Comparison of ENCODE assay signal across 23 cellular contexts in genomic region chr10:125640609-125641008, GRCh38. TPM values are rescaled to one million over a fixed set of nuclear protein-coding genes. Genes with fewer than 3 reads are reported as not detected.
A peak's percentile ranks its signal among the peaks of the same experiment; 100 is the strongest.
DNase-seq lines count a peak whose midpoint lies in the region; ATAC-seq, FAIRE-seq and TF ChIP-seq lines count a peak whose summit lies in the region.
"Had no signal": no experiment of that assay in that cellular context is flagged by ENCODE, and none has a peak within 500 bp of the region (broad histone marks: within the 10 kb centered on the region; RNA-seq: fewer than 3 reads in every experiment).

No MANE protein-coding gene starts in this region.

- CTCF ChIA-PET in A673 (lab: Charles Lee) (no interaction called here), HCT116 (lab: Charles Lee) (interaction anchor here (0.7 to 1.5 kb wide), 3 partner anchors 58 to 306 kb away, joined by 3 read pairs; no protein-coding TSS in a partner anchor)

- intact Hi-C loops in A673 (cut with micrococcal nuclease; ENCODE audit: unreplicated experiment) = no loop called here
- intact Hi-C loops in HCT116 (cut with micrococcal nuclease) = no loop called here
- intact Hi-C loops in cardiac septum (cut with DNase I) = no loop called here

- 90% methylated on average over 2 of the region's 2 CpGs for WGBS in hepatocyte (ENCODE audit: low lambda C conversion rate, missing lambda C conversion rate)

- no peaks in the 10 kb centered on the region for H3K9me2 ChIP-seq in HCT116 (ENCODE audit: insufficient read depth)
- H3K9me2 ChIP-seq in hepatocyte (replicated peaks; ENCODE audit: insufficient read depth) = no peaks in the 10 kb centered on the region

- no peak for TF ChIP-seq POLR2A in HCT116 (IDR thresholded peaks at IDR 0.05; ENCODE audit: borderline replicate concordance, extremely low read depth, insufficient read depth, insufficient read length)

- no peaks in the 10 kb centered on the region for H3K36me3 ChIP-seq in A673 (ENCODE audit: insufficient read depth, low read length, poor library complexity, severe bottlenecking)
- no peaks in the 10 kb centered on the region for H3K36me3 ChIP-seq in HCT116 (ENCODE audit: control insufficient read depth in 1 of 2, insufficient read depth in 2 of 2, low read length in 2 of 2)
- H3K36me3 ChIP-seq in hepatocyte (replicated peaks; ENCODE audit: insufficient read depth, low read depth) = no peaks in the 10 kb centered on the region
- H3K36me3 ChIP-seq: BE2C; BLaER1 treated with 17β-estradiol and CSF1 and Interleukin-3, amounts not matched to agents 10 nM and 100 nM; HAP-1 had no signal

- H3K27ac ChIP-seq in A673 (ENCODE audit: low read depth, low read length, poor library complexity, severe bottlenecking) = no peak overlapping the region
- no peak overlapping the region for H3K27ac ChIP-seq in HCT116 (ENCODE audit: low read depth, low read length)
- H3K27ac ChIP-seq in hepatocyte = peak overlapping the region; percentile 13
- H3K27ac ChIP-seq: 22Rv1; BLaER1 treated with 17β-estradiol and CSF1 and Interleukin-3, amounts not matched to agents 10 nM and 100 nM had no signal

- no peak overlapping the region for H3K9ac ChIP-seq in HCT116 (ENCODE audit: low read length)
- H3K9ac ChIP-seq: BLaER1 treated with 17β-estradiol and CSF1 and Interleukin-3, amounts not matched to agents 10 nM and 100 nM had no signal

- no peaks in the 10 kb centered on the region for H3K4me1 ChIP-seq in A673 (ENCODE audit: insufficient read depth, low read length, poor library complexity, severe bottlenecking)
- peaks cover 0 to 3% of the 10 kb centered on the region in 2 experiments; a peak in 1 of 4 replicates for H3K4me1 ChIP-seq in HCT116 (ENCODE audit: control insufficient read depth in 1 of 2, insufficient read depth in 2 of 2, low read length in 2 of 2)
- peaks cover 3% of the 10 kb centered on the region for H3K4me1 ChIP-seq in hepatocyte (ENCODE audit: insufficient read depth)
- H3K4me1 ChIP-seq: BE2C, HAP-1 had no signal

- RAD21 ChIA-PET in HCT116 (lab: Charles Lee; ENCODE audit: low non-redundant PET in 1 of 2, low total read pairs in 2 of 2, uncharacterized antibody in 2 of 2, unreplicated experiment in 2 of 2) = no interaction called here

- ATAC-seq in HCT116 (peak; percentile 71; the same call in 1 of the 2 replicates), left lobe of liver (no peak)

- H3K4me3 ChIP-seq in A673 (ENCODE audit: low read depth, low read length, poor library complexity, severe bottlenecking) = no peak overlapping the region
- H3K4me3 ChIP-seq in HCT116 (replicated peaks in 1 of 2; ENCODE audit: low read depth in 1 of 2, low read length in 2 of 2) = no peak overlapping the region
- no peak overlapping the region for H3K4me3 ChIP-seq in hepatocyte
- H3K4me3 ChIP-seq: BLaER1 treated with 17β-estradiol and CSF1 and Interleukin-3, amounts not matched to agents 10 nM and 100 nM; HAP-1 had no signal

- no peak overlapping the region for H3K4me2 ChIP-seq in HCT116 (ENCODE audit: low read length)
- H3K4me2 ChIP-seq in hepatocyte = no peak overlapping the region
- H3K4me2 ChIP-seq: BLaER1 treated with 17β-estradiol and CSF1 and Interleukin-3, amounts not matched to agents 10 nM and 100 nM had no signal

- H3K79me2 ChIP-seq in HCT116 (ENCODE audit: insufficient read depth, low read length) (no peaks in the 10 kb centered on the region), hepatocyte (no peaks in the 10 kb centered on the region)

- DNase-seq in A673 (ENCODE audit: low spot score) (no peak), HCT116 (ENCODE audit: low read depth, low spot score) (no peak), hepatocyte (ENCODE audit: low spot score) (no peak), D721Med (ENCODE audit: insufficient read length, low spot score) (no peak), cardiac septum (ENCODE audit: low spot score) (no peak), left lobe of liver (ENCODE audit: low spot score) (no peak)
- DNase-seq: ACHN; AML-193; BE2C; CD4-positive, alpha-beta T cell; CD8-positive, alpha-beta memory T cell; DMS53; DMS79 treated with DMSO at 0.1 percent for 48 hours; GF-D8 had no signal

- no peaks in the 10 kb centered on the region for H3K9me3 ChIP-seq in A673 (ENCODE audit: low read depth, low read length, poor library complexity, severe bottlenecking)
- H3K9me3 ChIP-seq in HCT116 (ENCODE audit: control insufficient read depth in 1 of 2, insufficient read depth in 1 of 2, low read depth in 1 of 2, low read length in 2 of 2) = no peaks in the 10 kb centered on the region
- H3K9me3 ChIP-seq in hepatocyte (ENCODE audit: low read depth) = no peaks in the 10 kb centered on the region
- H3K9me3 ChIP-seq: BE2C, HAP-1 had no signal

- no peaks in the 10 kb centered on the region for H3K27me3 ChIP-seq in A673 (replicated peaks; ENCODE audit: insufficient read depth, low read depth, low read length, poor library complexity)
- H3K27me3 ChIP-seq in HCT116 (ENCODE audit: insufficient read depth, low read length) = no peaks in the 10 kb centered on the region
- H3K27me3 ChIP-seq in hepatocyte = no peaks in the 10 kb centered on the region
- H3K27me3 ChIP-seq: BE2C; BLaER1 treated with 17β-estradiol and CSF1 and Interleukin-3, amounts not matched to agents 10 nM and 100 nM had no signal

- no peak for FAIRE-seq in D721Med (lab: Jason Lieb, UNC)
- FAIRE-seq: A204.1, GM12892, H54 had no signal

- POLR2A ChIA-PET in A673 (lab: Charles Lee; ENCODE audit: low non-redundant PET) (no interaction called here), HCT116 (lab: Charles Lee) (no interaction called here)

- no TSS peak for BruUV-seq in A673 (replicated peaks; lab: Mats Ljungman, UMichigan)
- BruUV-seq in HCT116 (replicated peaks; lab: Mats Ljungman, UMichigan) = no TSS peak

- H2AFZ ChIP-seq in HCT116 (ENCODE audit: low read depth, low read length, poor library complexity, severe bottlenecking) (no peak overlapping the region), hepatocyte (no peak overlapping the region)

- TF ChIP-seq CTCF in A673 (conservative IDR thresholded peaks at IDR 0.05; ENCODE audit: low read depth, low read length) = peak; percentile 33; the same call in 1 of the 2 replicates
- peak; percentile 24 to 31 (median 30); a peak in 4 of 6 replicates for TF ChIP-seq CTCF in HCT116 (IDR thresholded peaks at IDR 0.05 in 2 of 3, conservative IDR thresholded peaks at IDR 0.05 in 1 of 3; ENCODE audit: borderline replicate concordance in 1 of 3, insufficient read depth in 1 of 3, low read depth in 2 of 3, low read length in 2 of 3)
- TF ChIP-seq CTCF in hepatocyte (IDR thresholded peaks at IDR 0.05; ENCODE audit: poor library complexity) = no peak
- no peak for TF ChIP-seq CTCF in D721Med (IDR thresholded peaks at IDR 0.05; ENCODE audit: insufficient read depth, missing control alignments)

- TF ChIP-seq RAD21 in HCT116 (IDR thresholded peaks at IDR 0.05; ENCODE audit: low read depth) = peak; percentile 69

- H4K20me1 ChIP-seq in HCT116 (ENCODE audit: insufficient read depth) = no peaks in the 10 kb centered on the region
- no peaks in the 10 kb centered on the region for H4K20me1 ChIP-seq in hepatocyte (ENCODE audit: insufficient read depth, poor library complexity, severe bottlenecking)
- H4K20me1 ChIP-seq: BLaER1 treated with 17β-estradiol and CSF1 and Interleukin-3, amounts not matched to agents 10 nM and 100 nM had no signal

TF ChIP-seq in HCT116, 20 proteins besides CTCF, POLR2A, EP300 and RAD21:
- TF ChIP-seq CEBPB (IDR thresholded peaks at IDR 0.05; ENCODE audit: low read depth) = no peak
TF ChIP-seq in HCT116: peak in this region for 0.

RNA-seq across cellular contexts. Expression of gene TEX36, which starts 42.4 kb away (rescaled TPM):
- total RNA-seq in A673 (2021) (0.61 and 1.3 TPM in 2 replicates), HCT116 (2021; ENCODE audit: unreplicated experiment) (0.25 TPM), hepatocyte (not detected in 2 replicates), cardiac septum (not detected), left lobe of liver (not detected)
- 0.25 TPM in 1 of 2 replicates, not detected in the other for polyA plus RNA-seq in HCT116 (2012)
- polyA plus RNA-seq in hepatocyte = not detected in 2 replicates
- total RNA-seq: CD4-positive, alpha-beta T cell; CD8-positive, alpha-beta memory T cell; Daoy; G401 had no signal
- polyA plus RNA-seq: CD14-positive monocyte; CD8-positive, alpha-beta memory T cell had no signal

Comparison
In these comparisons a context has a peak if more than half of its experiments do, and no peak if none do; other contexts are left out.
1. CTCF ChIP-seq: peak in A673 (single experiment) and HCT116 (3 of 3); none in hepatocyte (single experiment) and D721Med (single experiment).